8 cellular contexts compared by ENCODE assay signal in the genomic region with DNA sequence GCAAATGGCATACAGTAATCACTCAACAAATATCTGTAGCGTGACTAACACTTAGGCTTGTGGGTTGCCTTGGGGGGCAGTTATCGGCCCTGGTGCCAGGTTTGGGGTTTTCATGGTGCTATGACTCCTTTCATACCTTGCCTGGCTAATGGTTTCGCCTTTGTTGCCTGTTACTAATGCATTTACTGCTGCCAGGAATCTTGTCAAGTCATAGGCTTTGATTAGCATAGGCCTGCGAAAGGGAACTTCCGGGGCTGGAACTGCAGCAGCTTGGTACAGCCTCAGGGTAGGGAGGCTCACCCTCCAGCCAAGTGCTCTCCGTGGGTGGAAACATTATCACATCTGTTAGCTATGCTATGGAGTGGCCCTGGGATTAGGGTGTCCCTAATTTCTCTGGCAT. TPM values are rescaled to one million over a fixed set of nuclear protein-coding genes. Genes with fewer than 3 reads are reported as not detected.
DNase-seq lines count a peak whose midpoint lies in the region; ATAC-seq, FAIRE-seq and TF ChIP-seq lines count a peak whose summit lies in the region.

No MANE protein-coding gene starts in this region.

- H3K4me3 Mint-ChIP-seq in Calu3 (ENCODE audit: low read depth, unreplicated experiment) (no peak overlapping the region), MCF 10A (ENCODE audit: unreplicated experiment) (peak overlapping the region; percentile 6)

- no peak overlapping the region for H3K27ac Mint-ChIP-seq in Calu3 (ENCODE audit: unreplicated experiment)
- peak overlapping the region; percentile 94 for H3K27ac Mint-ChIP-seq in MCF 10A (ENCODE audit: low read depth, unreplicated experiment)

- DNase-seq in Calu3 (peak; percentile 34), HTR-8/SVneo (ENCODE audit: insufficient read length, low spot score) (peak; percentile 54), MCF 10A (ENCODE audit: unreplicated experiment) (peak; percentile 99)

- TF ChIP-seq CTCF in Calu3 (IDR thresholded peaks at IDR 0.05; ENCODE audit: unreplicated experiment) (no peak), MCF 10A (IDR thresholded peaks at IDR 0.05; ENCODE audit: unreplicated experiment) (no peak)

- POLR2A ChIA-PET in MCF 10A (lab: Yijun Ruan, JAX): interaction anchor here (0.7 to 1.8 kb wide), 15 partner anchors 11 to 405 kb away, joined by 3 to 11 read pairs (median 4); a partner anchor contains a TSS

- intact Hi-C loops in Calu3 (cut with micrococcal nuclease; ENCODE audit: unreplicated experiment) (no loop called here), MCF 10A (cut with micrococcal nuclease) (loop anchor here (2.0 kb wide), 1 partner anchor 62 kb away; a partner anchor contains a TSS)

- H3K36me3 Mint-ChIP-seq in Calu3 (ENCODE audit: insufficient read depth, unreplicated experiment) (peaks cover 5% of the 10 kb centered on the region), MCF 10A (ENCODE audit: insufficient read depth, unreplicated experiment) (no peaks in the 10 kb centered on the region)

- BruUV-seq in Calu3 (replicated peaks; lab: Mats Ljungman, UMichigan): no TSS peak
- BruUV-seq in MCF 10A (replicated peaks; lab: Mats Ljungman, UMichigan): no TSS peak

- no peaks in the 10 kb centered on the region for H3K27me3 ChIP-seq in layer of hippocampus (ENCODE audit: control insufficient read depth, insufficient read depth, low read length)

- CTCF ChIA-PET in Calu3 (lab: Charles Lee): interaction anchor here (0.9 kb wide), 1 partner anchor 18 kb away, joined by 3 read pairs; no protein-coding TSS in a partner anchor
- CTCF ChIA-PET in MCF 10A (lab: Yijun Ruan, JAX): interaction anchor here (0.6 to 1.9 kb wide), 2 partner anchors 10 to 18 kb away, joined by 3 to 10 read pairs; no protein-coding TSS in a partner anchor

- H3K27me3 Mint-ChIP-seq in Calu3 (ENCODE audit: unreplicated experiment): no peaks in the 10 kb centered on the region
- H3K27me3 Mint-ChIP-seq in MCF 10A (ENCODE audit: insufficient read depth, unreplicated experiment): no peaks in the 10 kb centered on the region

- H3K9me3 Mint-ChIP-seq in Calu3 (ENCODE audit: low read depth, unreplicated experiment) (no peaks in the 10 kb centered on the region), MCF 10A (ENCODE audit: unreplicated experiment) (no peaks in the 10 kb centered on the region)

- peak overlapping the region; percentile 65 for H3K27ac ChIP-seq in layer of hippocampus (ENCODE audit: low read depth, low read length)

- peak; percentile 74 for FAIRE-seq in HTR-8/SVneo (lab: Jason Lieb, UNC)

- H3K4me1 Mint-ChIP-seq in Calu3 (ENCODE audit: low read depth, unreplicated experiment): peaks cover under 1% of the 10 kb centered on the region
- peaks cover 15% of the 10 kb centered on the region for H3K4me1 Mint-ChIP-seq in MCF 10A (ENCODE audit: insufficient read depth, unreplicated experiment)

- no peak for ATAC-seq in HG03025 (IDR thresholded peaks at IDR 0.05; ENCODE audit: low FRiP score, unreplicated experiment)
- no peak for ATAC-seq in GM21737 (IDR thresholded peaks at IDR 0.05; ENCODE audit: unreplicated experiment)
- ATAC-seq in GM18502 (IDR thresholded peaks at IDR 0.05; ENCODE audit: poor library complexity, unreplicated experiment): no peak
- ATAC-seq in GM21390 (IDR thresholded peaks at IDR 0.05; ENCODE audit: unreplicated experiment): no peak

RNA-seq across cellular contexts. Expression of a gene that starts 13.2 kb away (rescaled TPM):
- total RNA-seq in Calu3 (2022) (0.28 and 0.95 TPM in 2 replicates), MCF 10A (2022) (0.15 and 0.35 TPM in 2 replicates)

RNA-seq across cellular contexts. Expression of a gene that starts 52.1 kb away (rescaled TPM):
- total RNA-seq in Calu3 (2022) (105 and 116 TPM in 2 replicates), MCF 10A (2022) (86.4 and 114 TPM in 2 replicates)

Comparison
In these comparisons a context has a peak if more than half of its experiments do, and no peak if none do; other contexts are left out.
1. DNase-seq: peak in every context shown above with its lines; median percentile 99 in MCF 10A; 54 in HTR-8/SVneo; 34 in Calu3.